In the genomic region with DNA sequence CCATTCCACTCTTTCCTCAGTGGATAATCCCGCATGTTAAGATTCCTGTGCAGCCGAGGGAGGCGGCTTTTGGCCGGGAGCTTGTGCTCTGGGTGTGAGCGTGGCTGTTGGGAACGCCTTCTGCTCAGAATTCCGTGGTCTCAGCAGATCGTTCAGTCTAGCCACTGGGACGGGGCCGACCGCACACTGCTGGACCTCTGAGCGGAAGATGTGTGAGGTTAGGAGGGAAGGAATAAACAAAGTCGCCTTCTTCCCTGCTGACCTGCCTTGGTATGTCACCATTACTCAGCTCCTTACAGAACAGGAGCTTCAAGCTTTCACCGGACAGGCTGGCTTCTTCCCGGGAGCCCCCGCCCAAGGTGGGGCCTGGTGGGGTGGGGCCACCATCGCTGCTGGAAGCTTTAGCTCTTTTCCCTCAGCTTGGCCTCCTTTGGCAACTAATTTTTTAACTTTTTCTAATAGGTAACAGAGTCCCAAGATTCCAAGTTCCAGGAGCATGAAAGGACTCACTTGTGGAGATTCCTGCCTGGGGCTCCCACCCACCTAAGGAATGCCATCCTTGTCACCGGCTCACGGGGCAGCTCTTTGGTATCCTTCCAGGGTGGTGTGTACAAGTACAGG, we compare ENCODE assay signal across 10 cellular contexts. TPM values are rescaled to one million over a fixed set of nuclear protein-coding genes. Genes with fewer than 3 reads are reported as not detected.
DNase-seq lines count a peak whose midpoint lies in the region; ATAC-seq lines count a peak whose summit lies in the region.
"Had no signal": no experiment of that assay in that cellular context is flagged by ENCODE, and none has a peak within 500 bp of the region (broad histone marks: within the 10 kb centered on the region; RNA-seq: fewer than 3 reads in every experiment).

No MANE protein-coding gene starts in this region.

- no peak for ATAC-seq in GM19395 (IDR thresholded peaks at IDR 0.05; ENCODE audit: unreplicated experiment)

- DNase-seq in EH (ENCODE audit: low read depth) (peak; percentile 74), SW480 (ENCODE audit: low spot score) (peak; percentile 50), glomerular visceral epithelial cell (ENCODE audit: extremely low spot score) (peak; percentile 22), renal cortical epithelial cell (ENCODE audit: low read depth) (peak; percentile 57), NCI-H524 (lab: John Stamatoyannopoulos, UW) (no peak), OCI-M2 (lab: John Stamatoyannopoulos, UW; ENCODE audit: unreplicated experiment) (no peak)
- DNase-seq in activated CD4-positive, alpha-beta T cell treated with anti-CD3 and anti-CD28 coated beads, Interleukin-2, amount 50 U/mL, for 48 hours, result no peak
- DNase-seq: GF-D8, NCI-H1048 had no signal

RNA-seq across cellular contexts. Expression of gene SEPTIN5, which starts 22.5 kb away (rescaled TPM):
- total RNA-seq in renal cortical epithelial cell, result 0.35 and 1.1 TPM in 2 replicates

RNA-seq across cellular contexts. Expression of gene GP1BB, which starts 31.5 kb away (rescaled TPM):
- total RNA-seq in renal cortical epithelial cell, result not detected in 2 replicates

Comparison
In these comparisons a context has a peak if more than half of its experiments do, and no peak if none do; other contexts are left out.
1. DNase-seq: peak in EH (single experiment), SW480 (single experiment), glomerular visceral epithelial cell (single experiment) and renal cortical epithelial cell (single experiment); none in activated CD4-positive, alpha-beta T cell treated with anti-CD3 and anti-CD28 coated beads, Interleukin-2, amount 50 U/mL, for 48 hours (0 of 2), NCI-H524 (0 of 2) and OCI-M2 (single experiment).